16 cellular contexts compared by ENCODE assay signal in the genomic region with DNA sequence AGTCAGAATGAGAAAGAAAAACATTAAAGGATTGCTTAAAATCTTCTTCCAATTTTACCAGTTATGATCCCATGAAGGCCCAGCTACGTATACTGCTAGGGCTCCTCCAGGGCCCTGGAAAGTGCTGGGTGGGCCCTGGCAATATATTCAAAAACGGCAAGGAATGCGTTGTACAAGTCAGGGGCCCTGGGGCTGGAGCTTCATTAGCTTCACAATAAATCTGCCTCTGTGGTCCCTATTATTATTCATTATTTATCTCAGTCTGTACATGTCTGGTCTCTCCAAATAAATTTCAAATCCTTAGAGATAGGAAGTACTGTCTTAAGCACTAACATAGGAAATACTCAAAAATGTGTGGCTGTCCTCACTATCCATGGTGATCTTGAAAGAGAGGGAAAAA.
"Had no signal": no experiment of that assay in that cellular context is flagged by ENCODE, and none has a peak within 500 bp of the region (broad histone marks: within the 10 kb centered on the region; RNA-seq: fewer than 3 reads in every experiment).

No MANE protein-coding gene starts in this region.

- H3K27ac ChIP-seq: parathyroid adenoma, prostate gland, right lobe of liver, thoracic aorta had no signal

- DNase-seq: central memory CD4-positive, alpha-beta T cell; cortex of kidney; effector CD8-positive, alpha-beta T cell; mucosa of descending colon; naive thymus-derived CD8-positive, alpha-beta T cell; right lobe of liver; stimulated activated CD4-positive, alpha-beta T cell treated with anti-CD3 and anti-CD28 coated beads, Interleukin-4, amount 100 ng/mL, for 1 hour; stimulated activated CD8-positive, alpha-beta memory T cell treated with anti-CD3 and anti-CD28 coated beads, Interleukin-4, amount 100 ng/mL, for 48 hours; trophoblast cell had no signal

- H3K4me3 Mint-ChIP-seq: naive thymus-derived CD8-positive, alpha-beta T cell; stimulated activated effector memory CD8-positive, alpha-beta T cell treated with anti-CD3 and anti-CD28 coated beads, Interleukin-12 subunit alpha, Interleukin-12 subunit beta, amount 100 ng/mL, for 72 hours; stimulated activated naive CD8-positive, alpha-beta T cell treated with anti-CD3 and anti-CD28 coated beads, Interleukin-15, Interleukin-2, amounts not matched to agents 100 ng/mL and 50 ng/mL, for 24 hours had no signal

- H3K79me2 ChIP-seq: parathyroid adenoma had no signal

- H3K9me3 ChIP-seq: mucosa of descending colon, prostate gland, right lobe of liver, thoracic aorta had no signal

- ATAC-seq: esophagus mucosa; mucosa of descending colon; naive thymus-derived CD8-positive, alpha-beta T cell; right lobe of liver; stimulated activated effector memory CD8-positive, alpha-beta T cell treated with anti-CD3 and anti-CD28 coated beads, Interleukin-12 subunit alpha, Interleukin-12 subunit beta, amount 100 ng/mL, for 72 hours had no signal

- H3K36me3 ChIP-seq: prostate gland, right lobe of liver, thoracic aorta had no signal

- H2AFZ ChIP-seq: parathyroid adenoma had no signal

- H3K4me1 ChIP-seq: parathyroid adenoma, prostate gland, right lobe of liver had no signal

- H3K4me3 ChIP-seq: dorsolateral prefrontal cortex, mucosa of descending colon, prostate gland, right lobe of liver, thoracic aorta had no signal

- H3K9me3 Mint-ChIP-seq: naive thymus-derived CD8-positive, alpha-beta T cell; stimulated activated effector memory CD8-positive, alpha-beta T cell treated with anti-CD3 and anti-CD28 coated beads, Interleukin-12 subunit alpha, Interleukin-12 subunit beta, amount 100 ng/mL, for 72 hours; stimulated activated naive CD8-positive, alpha-beta T cell treated with anti-CD3 and anti-CD28 coated beads, Interleukin-15, Interleukin-2, amounts not matched to agents 100 ng/mL and 50 ng/mL, for 24 hours had no signal

- H3K9ac ChIP-seq: parathyroid adenoma had no signal

- H3K36me3 Mint-ChIP-seq: naive thymus-derived CD8-positive, alpha-beta T cell; stimulated activated effector memory CD8-positive, alpha-beta T cell treated with anti-CD3 and anti-CD28 coated beads, Interleukin-12 subunit alpha, Interleukin-12 subunit beta, amount 100 ng/mL, for 72 hours had no signal

- H3K27ac Mint-ChIP-seq: stimulated activated effector memory CD8-positive, alpha-beta T cell treated with anti-CD3 and anti-CD28 coated beads, Interleukin-12 subunit alpha, Interleukin-12 subunit beta, amount 100 ng/mL, for 72 hours; stimulated activated naive CD8-positive, alpha-beta T cell treated with anti-CD3 and anti-CD28 coated beads, Interleukin-15, Interleukin-2, amounts not matched to agents 100 ng/mL and 50 ng/mL, for 24 hours had no signal

- H3K27me3 Mint-ChIP-seq: naive thymus-derived CD8-positive, alpha-beta T cell; stimulated activated naive CD8-positive, alpha-beta T cell treated with anti-CD3 and anti-CD28 coated beads, Interleukin-15, Interleukin-2, amounts not matched to agents 100 ng/mL and 50 ng/mL, for 24 hours had no signal

- H3K27me3 ChIP-seq: dorsolateral prefrontal cortex, right lobe of liver had no signal
